ENCODE assay signal across 3 cellular contexts in genomic region chr1:33314371-33314893, GRCh38.
A peak's percentile ranks its signal among the peaks of the same experiment; 100 is the strongest.
TF ChIP-seq lines count a peak whose summit lies in the region.

No MANE protein-coding gene starts in this region.

TF ChIP-seq in IMR-90, 13 proteins besides CTCF, POLR2A, EP300 and RAD21:
- TF ChIP-seq SMC3 (IDR thresholded peaks at IDR 0.05; ENCODE audit: low read depth, low read length): no peak
- TF ChIP-seq BHLHE40 (IDR thresholded peaks at IDR 0.05; ENCODE audit: low read depth, low read length): no peak
- TF ChIP-seq NFE2L2 (IDR thresholded peaks at IDR 0.05; ENCODE audit: low read depth, low read length): no peak
- TF ChIP-seq MAFK (IDR thresholded peaks at IDR 0.05; ENCODE audit: low read depth, low read length): no peak
- no peak for TF ChIP-seq MAZ (IDR thresholded peaks at IDR 0.05; ENCODE audit: borderline replicate concordance, low read depth, low read length)
- TF ChIP-seq MXI1 (IDR thresholded peaks at IDR 0.05; ENCODE audit: borderline replicate concordance, low read depth, low read length): no peak
- no peak for TF ChIP-seq USF2 (IDR thresholded peaks at IDR 0.05; ENCODE audit: low read depth, low read length)
- no peak for TF ChIP-seq RFX5 (IDR thresholded peaks at IDR 0.05; ENCODE audit: low read depth, low read length)
- no peak for TF ChIP-seq FOS (IDR thresholded peaks at IDR 0.05; ENCODE audit: low read depth, low read length)
- TF ChIP-seq CEBPB (IDR thresholded peaks at IDR 0.05; ENCODE audit: low read depth, low read length): no peak
- TF ChIP-seq CHD1 (IDR thresholded peaks at IDR 0.05; ENCODE audit: low read depth, low read length): no peak
- TF ChIP-seq ELK1 (IDR thresholded peaks at IDR 0.05; ENCODE audit: borderline replicate concordance, low read depth, low read length): no peak
- no peak for TF ChIP-seq RCOR1 (IDR thresholded peaks at IDR 0.05; ENCODE audit: insufficient replicate concordance, low read length)

TF ChIP-seq in HepG2, 621 proteins besides CTCF, POLR2A, EP300 and RAD21:
- no peak for TF ChIP-seq RNF219 (CRISPR knock-in tag; IDR thresholded peaks at IDR 0.05)
- no peak for TF ChIP-seq MXD3 (CRISPR knock-in tag; IDR thresholded peaks at IDR 0.05)
- TF ChIP-seq CAMTA2 (CRISPR knock-in tag; IDR thresholded peaks at IDR 0.05; ENCODE audit: borderline replicate concordance): no peak
- TF ChIP-seq KAT7 (CRISPR knock-in tag; IDR thresholded peaks at IDR 0.05; ENCODE audit: borderline replicate concordance): no peak
- TF ChIP-seq TEF (CRISPR knock-in tag; IDR thresholded peaks at IDR 0.05): no peak
- no peak for TF ChIP-seq HOMEZ (CRISPR knock-in tag; IDR thresholded peaks at IDR 0.05; ENCODE audit: low read depth)
- TF ChIP-seq SYNCRIP (IDR thresholded peaks at IDR 0.05; ENCODE audit: insufficient read depth, low read depth, low read length): no peak
- no peak for TF ChIP-seq JUN (CRISPR knock-in tag; IDR thresholded peaks at IDR 0.05)
- TF ChIP-seq ZNF24 (IDR thresholded peaks at IDR 0.05): no peak
- TF ChIP-seq FUBP1 (CRISPR knock-in tag; IDR thresholded peaks at IDR 0.05; ENCODE audit: borderline replicate concordance): no peak
- TF ChIP-seq PAF1 (CRISPR knock-in tag; IDR thresholded peaks at IDR 0.05): no peak
- no peak for TF ChIP-seq RCOR2 (CRISPR knock-in tag; IDR thresholded peaks at IDR 0.05)
- no peak for TF ChIP-seq KMT2A (CRISPR knock-in tag; IDR thresholded peaks at IDR 0.05)
- TF ChIP-seq HNF4A (CRISPR knock-in tag; IDR thresholded peaks at IDR 0.05): peak; percentile 27; the same call in 1 of the 2 replicates
- TF ChIP-seq ESRRA (CRISPR knock-in tag; IDR thresholded peaks at IDR 0.05; ENCODE audit: low read depth): peak; percentile 92
- TF ChIP-seq SP5 (CRISPR knock-in tag; IDR thresholded peaks at IDR 0.05; ENCODE audit: borderline replicate concordance, low read depth): no peak
- TF ChIP-seq HHEX (CRISPR knock-in tag; IDR thresholded peaks at IDR 0.05): no peak
- TF ChIP-seq RARA (CRISPR knock-in tag; IDR thresholded peaks at IDR 0.05): 0 out of 2 replicates have a peak, but pooled peaks have one; percentile 16
- TF ChIP-seq RBFOX2 (IDR thresholded peaks at IDR 0.05; ENCODE audit: low read depth, low read length): no peak
- TF ChIP-seq NR2F6 (IDR thresholded peaks at IDR 0.05): no peak
- TF ChIP-seq NR2F6 (CRISPR knock-in tag; IDR thresholded peaks at IDR 0.05): peak; percentile 39; the same call in 1 of the 2 replicates
- no peak for TF ChIP-seq ZNF724P (CRISPR knock-in tag; IDR thresholded peaks at IDR 0.05; ENCODE audit: borderline replicate concordance)
- TF ChIP-seq MTA3 (CRISPR knock-in tag; IDR thresholded peaks at IDR 0.05): no peak
- no peak for TF ChIP-seq ZNF768 (CRISPR knock-in tag; IDR thresholded peaks at IDR 0.05)
- no peak for TF ChIP-seq IRF2 (CRISPR knock-in tag; IDR thresholded peaks at IDR 0.05)

TF ChIP-seq in SK-N-SH, 30 proteins besides CTCF, POLR2A, EP300 and RAD21:
- TF ChIP-seq TCF12 (IDR thresholded peaks at IDR 0.05) (no peak), USF1 (IDR thresholded peaks at IDR 0.05; ENCODE audit: borderline replicate concordance, low read depth) (no peak), EZH2phosphoT487 (IDR thresholded peaks at IDR 0.05; ENCODE audit: borderline replicate concordance, low read depth) (no peak), FOXJ3 (CRISPR knock-in tag; IDR thresholded peaks at IDR 0.05) (no peak), MXI1 (IDR thresholded peaks at IDR 0.05; ENCODE audit: low read depth, low read length) (no peak), ZBTB33 (IDR thresholded peaks at IDR 0.05; ENCODE audit: borderline replicate concordance, low read depth) (no peak), USF2 (IDR thresholded peaks at IDR 0.05; ENCODE audit: borderline replicate concordance, low read depth, low read length) (no peak), SIN3A (IDR thresholded peaks at IDR 0.05; ENCODE audit: borderline replicate concordance, low read depth, low read length) (no peak), TEAD4 (IDR thresholded peaks at IDR 0.05; ENCODE audit: borderline replicate concordance, insufficient read depth) (no peak), MEF2A (IDR thresholded peaks at IDR 0.05; ENCODE audit: borderline replicate concordance, low read depth) (no peak), GABPA (IDR thresholded peaks at IDR 0.05; ENCODE audit: low read depth) (no peak), RXRA (IDR thresholded peaks at IDR 0.05; ENCODE audit: borderline replicate concordance, low read depth) (no peak), RCOR1 (IDR thresholded peaks at IDR 0.05; ENCODE audit: low read length) (no peak), IRF3 (IDR thresholded peaks at IDR 0.05; ENCODE audit: low read depth, low read length) (no peak), NFIC (IDR thresholded peaks at IDR 0.05; ENCODE audit: borderline replicate concordance) (no peak), SMC3 (IDR thresholded peaks at IDR 0.05; ENCODE audit: low read depth, low read length) (no peak)
